Comparison of ENCODE assay signal across 2 cellular contexts in the genomic region with DNA sequence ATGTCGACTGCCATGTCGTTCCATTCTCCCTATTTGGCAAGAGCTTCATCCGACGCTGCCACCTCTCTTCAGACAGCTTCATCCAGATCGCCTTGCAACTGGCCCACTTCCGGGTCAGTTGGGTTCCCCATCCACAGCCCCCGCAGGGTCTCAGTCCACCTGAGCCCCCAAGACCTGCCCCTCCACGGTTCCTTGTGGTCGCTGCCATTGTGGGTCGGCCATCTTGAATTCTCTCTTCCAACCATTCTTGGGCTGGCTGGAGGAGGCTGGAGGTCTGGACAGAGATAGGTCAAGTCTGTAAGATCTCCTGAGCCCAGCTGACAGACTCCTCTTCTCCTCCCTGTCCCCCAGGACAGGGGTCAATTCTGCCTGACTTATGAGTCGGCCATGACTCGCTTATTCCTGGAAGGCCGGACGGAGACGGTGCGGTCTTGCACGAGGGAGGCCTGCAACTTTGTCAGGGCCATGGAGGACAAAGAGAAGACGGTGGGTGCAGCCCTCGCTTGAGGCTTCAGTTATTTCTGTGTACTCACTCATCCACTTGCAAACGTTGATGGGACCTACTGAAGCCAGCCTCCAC.
TF ChIP-seq lines count a peak whose summit lies in the region.

No MANE protein-coding gene starts in this region.

TF ChIP-seq in SK-N-SH, 30 proteins besides CTCF, POLR2A, EP300 and RAD21 (continued from another document):
- TF ChIP-seq, protein P1, sequence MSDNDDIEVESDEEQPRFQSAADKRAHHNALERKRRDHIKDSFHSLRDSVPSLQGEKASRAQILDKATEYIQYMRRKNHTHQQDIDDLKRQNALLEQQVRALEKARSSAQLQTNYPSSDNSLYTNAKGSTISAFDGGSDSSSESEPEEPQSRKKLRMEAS (IDR thresholded peaks at IDR 0.05; ENCODE audit: low read depth), result peak; percentile 85
- peak; percentile 64; the same call in 1 of the 2 replicates for TF ChIP-seq FOSL2 (IDR thresholded peaks at IDR 0.05; ENCODE audit: borderline replicate concordance, low read depth)

TF ChIP-seq in SK-N-SH treated with all-trans-retinoic acid at 6 μM for 48 hours, 23 proteins besides CTCF, POLR2A, EP300 and RAD21 (continued from another document):
- TF ChIP-seq ZNF565 (CRISPR knock-in tag; conservative IDR thresholded peaks at IDR 0.05; ENCODE audit: low read depth), result no peak
- TF ChIP-seq, protein P2, sequence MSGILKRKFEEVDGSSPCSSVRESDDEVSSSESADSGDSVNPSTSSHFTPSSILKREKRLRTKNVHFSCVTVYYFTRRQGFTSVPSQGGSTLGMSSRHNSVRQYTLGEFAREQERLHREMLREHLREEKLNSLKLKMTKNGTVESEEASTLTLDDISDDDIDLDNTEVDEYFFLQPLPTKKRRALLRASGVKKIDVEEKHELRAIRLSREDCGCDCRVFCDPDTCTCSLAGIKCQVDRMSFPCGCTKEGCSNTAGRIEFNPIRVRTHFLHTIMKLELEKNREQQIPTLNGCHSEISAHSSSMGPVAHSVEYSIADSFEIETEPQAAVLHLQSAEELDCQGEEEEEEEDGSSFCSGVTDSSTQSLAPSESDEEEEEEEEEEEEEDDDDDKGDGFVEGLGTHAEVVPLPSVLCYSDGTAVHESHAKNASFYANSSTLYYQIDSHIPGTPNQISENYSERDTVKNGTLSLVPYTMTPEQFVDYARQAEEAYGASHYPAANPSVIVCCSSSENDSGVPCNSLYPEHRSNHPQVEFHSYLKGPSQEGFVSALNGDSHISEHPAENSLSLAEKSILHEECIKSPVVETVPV (CRISPR knock-in tag; IDR thresholded peaks at IDR 0.05), result no peak
- no peak for TF ChIP-seq ESRRG (CRISPR knock-in tag; IDR thresholded peaks at IDR 0.05)
- no peak for TF ChIP-seq ZNF8 (CRISPR knock-in tag; IDR thresholded peaks at IDR 0.05)
- TF ChIP-seq BACH2 (CRISPR knock-in tag; IDR thresholded peaks at IDR 0.05; ENCODE audit: borderline replicate concordance), result no peak
- TF ChIP-seq, protein P3, sequence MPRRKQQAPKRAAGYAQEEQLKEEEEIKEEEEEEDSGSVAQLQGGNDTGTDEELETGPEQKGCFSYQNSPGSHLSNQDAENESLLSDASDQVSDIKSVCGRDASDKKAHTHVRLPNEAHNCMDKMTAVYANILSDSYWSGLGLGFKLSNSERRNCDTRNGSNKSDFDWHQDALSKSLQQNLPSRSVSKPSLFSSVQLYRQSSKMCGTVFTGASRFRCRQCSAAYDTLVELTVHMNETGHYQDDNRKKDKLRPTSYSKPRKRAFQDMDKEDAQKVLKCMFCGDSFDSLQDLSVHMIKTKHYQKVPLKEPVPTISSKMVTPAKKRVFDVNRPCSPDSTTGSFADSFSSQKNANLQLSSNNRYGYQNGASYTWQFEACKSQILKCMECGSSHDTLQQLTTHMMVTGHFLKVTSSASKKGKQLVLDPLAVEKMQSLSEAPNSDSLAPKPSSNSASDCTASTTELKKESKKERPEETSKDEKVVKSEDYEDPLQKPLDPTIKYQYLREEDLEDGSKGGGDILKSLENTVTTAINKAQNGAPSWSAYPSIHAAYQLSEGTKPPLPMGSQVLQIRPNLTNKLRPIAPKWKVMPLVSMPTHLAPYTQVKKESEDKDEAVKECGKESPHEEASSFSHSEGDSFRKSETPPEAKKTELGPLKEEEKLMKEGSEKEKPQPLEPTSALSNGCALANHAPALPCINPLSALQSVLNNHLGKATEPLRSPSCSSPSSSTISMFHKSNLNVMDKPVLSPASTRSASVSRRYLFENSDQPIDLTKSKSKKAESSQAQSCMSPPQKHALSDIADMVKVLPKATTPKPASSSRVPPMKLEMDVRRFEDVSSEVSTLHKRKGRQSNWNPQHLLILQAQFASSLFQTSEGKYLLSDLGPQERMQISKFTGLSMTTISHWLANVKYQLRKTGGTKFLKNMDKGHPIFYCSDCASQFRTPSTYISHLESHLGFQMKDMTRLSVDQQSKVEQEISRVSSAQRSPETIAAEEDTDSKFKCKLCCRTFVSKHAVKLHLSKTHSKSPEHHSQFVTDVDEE (CRISPR knock-in tag; IDR thresholded peaks at IDR 0.05), result no peak
- no peak for TF ChIP-seq ISL1 (CRISPR knock-in tag; IDR thresholded peaks at IDR 0.05)
